In the genomic region with DNA sequence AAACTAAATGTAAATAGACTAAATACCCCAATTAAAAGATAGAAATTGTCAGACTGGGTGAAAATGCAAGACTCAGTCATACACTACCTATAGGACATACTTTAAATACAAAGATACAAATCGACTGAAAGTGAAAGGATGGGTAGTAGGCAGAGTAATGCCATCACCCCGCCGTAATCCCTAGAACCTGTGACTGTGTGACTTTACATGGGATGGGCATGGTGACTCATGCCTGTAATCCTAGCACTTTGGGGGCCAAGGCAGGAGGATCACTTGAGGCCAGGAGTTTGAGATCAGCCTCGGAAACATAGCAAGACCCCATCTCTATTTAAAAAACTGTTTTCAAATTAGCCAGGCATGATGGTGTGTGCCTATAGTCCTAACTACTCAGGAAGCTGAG, we compare ENCODE assay signal across 1 cellular context.
A peak's percentile ranks its signal among the peaks of the same experiment; 100 is the strongest.
TF ChIP-seq lines count a peak whose summit lies in the region.

No MANE protein-coding gene starts in this region.

TF ChIP-seq in K562, 482 proteins besides CTCF, POLR2A, EP300 and RAD21:
- TF ChIP-seq, protein P1, sequence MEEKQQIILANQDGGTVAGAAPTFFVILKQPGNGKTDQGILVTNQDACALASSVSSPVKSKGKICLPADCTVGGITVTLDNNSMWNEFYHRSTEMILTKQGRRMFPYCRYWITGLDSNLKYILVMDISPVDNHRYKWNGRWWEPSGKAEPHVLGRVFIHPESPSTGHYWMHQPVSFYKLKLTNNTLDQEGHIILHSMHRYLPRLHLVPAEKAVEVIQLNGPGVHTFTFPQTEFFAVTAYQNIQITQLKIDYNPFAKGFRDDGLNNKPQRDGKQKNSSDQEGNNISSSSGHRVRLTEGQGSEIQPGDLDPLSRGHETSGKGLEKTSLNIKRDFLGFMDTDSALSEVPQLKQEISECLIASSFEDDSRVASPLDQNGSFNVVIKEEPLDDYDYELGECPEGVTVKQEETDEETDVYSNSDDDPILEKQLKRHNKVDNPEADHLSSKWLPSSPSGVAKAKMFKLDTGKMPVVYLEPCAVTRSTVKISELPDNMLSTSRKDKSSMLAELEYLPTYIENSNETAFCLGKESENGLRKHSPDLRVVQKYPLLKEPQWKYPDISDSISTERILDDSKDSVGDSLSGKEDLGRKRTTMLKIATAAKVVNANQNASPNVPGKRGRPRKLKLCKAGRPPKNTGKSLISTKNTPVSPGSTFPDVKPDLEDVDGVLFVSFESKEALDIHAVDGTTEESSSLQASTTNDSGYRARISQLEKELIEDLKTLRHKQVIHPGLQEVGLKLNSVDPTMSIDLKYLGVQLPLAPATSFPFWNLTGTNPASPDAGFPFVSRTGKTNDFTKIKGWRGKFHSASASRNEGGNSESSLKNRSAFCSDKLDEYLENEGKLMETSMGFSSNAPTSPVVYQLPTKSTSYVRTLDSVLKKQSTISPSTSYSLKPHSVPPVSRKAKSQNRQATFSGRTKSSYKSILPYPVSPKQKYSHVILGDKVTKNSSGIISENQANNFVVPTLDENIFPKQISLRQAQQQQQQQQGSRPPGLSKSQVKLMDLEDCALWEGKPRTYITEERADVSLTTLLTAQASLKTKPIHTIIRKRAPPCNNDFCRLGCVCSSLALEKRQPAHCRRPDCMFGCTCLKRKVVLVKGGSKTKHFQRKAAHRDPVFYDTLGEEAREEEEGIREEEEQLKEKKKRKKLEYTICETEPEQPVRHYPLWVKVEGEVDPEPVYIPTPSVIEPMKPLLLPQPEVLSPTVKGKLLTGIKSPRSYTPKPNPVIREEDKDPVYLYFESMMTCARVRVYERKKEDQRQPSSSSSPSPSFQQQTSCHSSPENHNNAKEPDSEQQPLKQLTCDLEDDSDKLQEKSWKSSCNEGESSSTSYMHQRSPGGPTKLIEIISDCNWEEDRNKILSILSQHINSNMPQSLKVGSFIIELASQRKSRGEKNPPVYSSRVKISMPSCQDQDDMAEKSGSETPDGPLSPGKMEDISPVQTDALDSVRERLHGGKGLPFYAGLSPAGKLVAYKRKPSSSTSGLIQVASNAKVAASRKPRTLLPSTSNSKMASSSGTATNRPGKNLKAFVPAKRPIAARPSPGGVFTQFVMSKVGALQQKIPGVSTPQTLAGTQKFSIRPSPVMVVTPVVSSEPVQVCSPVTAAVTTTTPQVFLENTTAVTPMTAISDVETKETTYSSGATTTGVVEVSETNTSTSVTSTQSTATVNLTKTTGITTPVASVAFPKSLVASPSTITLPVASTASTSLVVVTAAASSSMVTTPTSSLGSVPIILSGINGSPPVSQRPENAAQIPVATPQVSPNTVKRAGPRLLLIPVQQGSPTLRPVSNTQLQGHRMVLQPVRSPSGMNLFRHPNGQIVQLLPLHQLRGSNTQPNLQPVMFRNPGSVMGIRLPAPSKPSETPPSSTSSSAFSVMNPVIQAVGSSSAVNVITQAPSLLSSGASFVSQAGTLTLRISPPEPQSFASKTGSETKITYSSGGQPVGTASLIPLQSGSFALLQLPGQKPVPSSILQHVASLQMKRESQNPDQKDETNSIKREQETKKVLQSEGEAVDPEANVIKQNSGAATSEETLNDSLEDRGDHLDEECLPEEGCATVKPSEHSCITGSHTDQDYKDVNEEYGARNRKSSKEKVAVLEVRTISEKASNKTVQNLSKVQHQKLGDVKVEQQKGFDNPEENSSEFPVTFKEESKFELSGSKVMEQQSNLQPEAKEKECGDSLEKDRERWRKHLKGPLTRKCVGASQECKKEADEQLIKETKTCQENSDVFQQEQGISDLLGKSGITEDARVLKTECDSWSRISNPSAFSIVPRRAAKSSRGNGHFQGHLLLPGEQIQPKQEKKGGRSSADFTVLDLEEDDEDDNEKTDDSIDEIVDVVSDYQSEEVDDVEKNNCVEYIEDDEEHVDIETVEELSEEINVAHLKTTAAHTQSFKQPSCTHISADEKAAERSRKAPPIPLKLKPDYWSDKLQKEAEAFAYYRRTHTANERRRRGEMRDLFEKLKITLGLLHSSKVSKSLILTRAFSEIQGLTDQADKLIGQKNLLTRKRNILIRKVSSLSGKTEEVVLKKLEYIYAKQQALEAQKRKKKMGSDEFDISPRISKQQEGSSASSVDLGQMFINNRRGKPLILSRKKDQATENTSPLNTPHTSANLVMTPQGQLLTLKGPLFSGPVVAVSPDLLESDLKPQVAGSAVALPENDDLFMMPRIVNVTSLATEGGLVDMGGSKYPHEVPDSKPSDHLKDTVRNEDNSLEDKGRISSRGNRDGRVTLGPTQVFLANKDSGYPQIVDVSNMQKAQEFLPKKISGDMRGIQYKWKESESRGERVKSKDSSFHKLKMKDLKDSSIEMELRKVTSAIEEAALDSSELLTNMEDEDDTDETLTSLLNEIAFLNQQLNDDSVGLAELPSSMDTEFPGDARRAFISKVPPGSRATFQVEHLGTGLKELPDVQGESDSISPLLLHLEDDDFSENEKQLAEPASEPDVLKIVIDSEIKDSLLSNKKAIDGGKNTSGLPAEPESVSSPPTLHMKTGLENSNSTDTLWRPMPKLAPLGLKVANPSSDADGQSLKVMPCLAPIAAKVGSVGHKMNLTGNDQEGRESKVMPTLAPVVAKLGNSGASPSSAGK (IDR thresholded peaks at IDR 0.05): no peak
- TF ChIP-seq, protein P2, sequence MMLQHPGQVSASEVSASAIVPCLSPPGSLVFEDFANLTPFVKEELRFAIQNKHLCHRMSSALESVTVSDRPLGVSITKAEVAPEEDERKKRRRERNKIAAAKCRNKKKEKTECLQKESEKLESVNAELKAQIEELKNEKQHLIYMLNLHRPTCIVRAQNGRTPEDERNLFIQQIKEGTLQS (IDR thresholded peaks at IDR 0.05): peak; percentile 51; the same call in 1 of the 2 replicates
- TF ChIP-seq, protein P2 (CRISPR knock-in tag; conservative IDR thresholded peaks at IDR 0.05): no peak
